8 cellular contexts compared by ENCODE assay signal in genomic region chr4:101347267-101347556, GRCh38. TPM values are rescaled to one million over a fixed set of nuclear protein-coding genes. Genes with fewer than 3 reads are reported as not detected.
A peak's percentile ranks its signal among the peaks of the same experiment; 100 is the strongest.
DNase-seq lines count a peak whose midpoint lies in the region; ATAC-seq and TF ChIP-seq lines count a peak whose summit lies in the region.

TSS of gene PPP3CA (minus strand) at chr4:101347526.

- POLR2A ChIA-PET in AG04450 (lab: Yijun Ruan, JAX), result interaction anchor here (0.6 to 2.0 kb wide), 7 partner anchors 9 to 332 kb away, joined by 3 to 7 read pairs (median 4); no protein-coding TSS in a partner anchor

- no peaks in the 10 kb centered on the region for H3K27me3 Mint-ChIP-seq in central memory CD8-positive, alpha-beta T cell
- H3K27me3 Mint-ChIP-seq in memory B cell, result no peaks in the 10 kb centered on the region

- peak within 1 kb of the TSS; percentile 94 for H3K27ac Mint-ChIP-seq in central memory CD8-positive, alpha-beta T cell (ENCODE audit: low read depth)
- peak within 1 kb of the TSS; percentile 95 for H3K27ac Mint-ChIP-seq in memory B cell

- peak within 1 kb of the TSS; percentile 95 for H3K4me3 Mint-ChIP-seq in central memory CD8-positive, alpha-beta T cell
- H3K4me3 Mint-ChIP-seq in memory B cell, result peak within 1 kb of the TSS; percentile 97

- peak within 1 kb of the TSS; percentile 77 for H3K9ac ChIP-seq in HUES6 (ENCODE audit: low read length)

- ATAC-seq in GM19328 (IDR thresholded peaks at IDR 0.05; ENCODE audit: unreplicated experiment), result peak; percentile 14
- ATAC-seq in central memory CD8-positive, alpha-beta T cell (replicated peaks; ENCODE audit: extremely low read depth, poor library complexity, severe bottlenecking), result no peak
- no peak for ATAC-seq in memory B cell (ENCODE audit: low read depth)
- peak; percentile 20 for ATAC-seq in upper lobe of right lung

- DNase-seq in AG04450 (ENCODE audit: low read depth, low spot score) (no peak), memory B cell (ENCODE audit: low spot score in 2 of 2) (no peak), upper lobe of right lung (no peak), HuH-7.5 (ENCODE audit: low spot score) (no peak)
- DNase-seq in central memory CD8-positive, alpha-beta T cell (ENCODE audit: low spot score in 2 of 2), result no peak
- no peak for DNase-seq in activated CD8-positive, alpha-beta memory T cell treated with anti-CD3 and anti-CD28 coated beads, Interleukin-2, amount 50 U/mL, for 48 hours

- CTCF ChIA-PET in AG04450 (lab: Charles Lee), result interaction anchor here (1.1 kb wide), 1 partner anchor 10 kb away, joined by 3 read pairs; no protein-coding TSS in a partner anchor

- H3K27ac ChIP-seq in AG04450 (ENCODE audit: low read depth, low read length) (peak within 1 kb of the TSS; percentile 96), HUES6 (ENCODE audit: low read depth, low read length) (peak within 1 kb of the TSS; percentile 30; the same call in 1 of the 2 replicates), upper lobe of right lung (peak within 1 kb of the TSS; percentile 92)

- peaks cover 3% of the 10 kb centered on the region; the same call in 1 of the 2 replicates for H3K9me3 ChIP-seq in AG04450 (ENCODE audit: control insufficient read depth, insufficient read depth, low read length)
- no peaks in the 10 kb centered on the region for H3K9me3 ChIP-seq in HUES6 (ENCODE audit: control insufficient read depth, insufficient read depth, low read depth, low read length)
- H3K9me3 ChIP-seq in upper lobe of right lung, result no peaks in the 10 kb centered on the region

- H3K36me3 Mint-ChIP-seq in central memory CD8-positive, alpha-beta T cell (ENCODE audit: insufficient read depth), result peaks cover 16% of the 10 kb centered on the region
- no peaks in the 10 kb centered on the region for H3K36me3 Mint-ChIP-seq in memory B cell

- H3K36me3 ChIP-seq in HUES6 (ENCODE audit: control insufficient read depth, insufficient read depth, low read length) (no peaks in the 10 kb centered on the region), upper lobe of right lung (no peaks in the 10 kb centered on the region)

- H3K4me3 ChIP-seq in AG04450 (ENCODE audit: low read depth, low read length), result peak within 1 kb of the TSS; percentile 94
- peak within 1 kb of the TSS; percentile 82 for H3K4me3 ChIP-seq in HUES6 (ENCODE audit: low read depth, low read length)
- H3K4me3 ChIP-seq in upper lobe of right lung, result peak within 1 kb of the TSS; percentile 73

- intact Hi-C loops in upper lobe of right lung (cut with DNase I), result no loop called here

- H3K9me3 Mint-ChIP-seq in central memory CD8-positive, alpha-beta T cell, result no peaks in the 10 kb centered on the region
- no peaks in the 10 kb centered on the region for H3K9me3 Mint-ChIP-seq in memory B cell

- H3K4me1 ChIP-seq in HUES6 (ENCODE audit: control insufficient read depth, insufficient read depth, low read length), result peaks cover 12% of the 10 kb centered on the region
- peaks cover 17% of the 10 kb centered on the region for H3K4me1 ChIP-seq in upper lobe of right lung

- H3K27me3 ChIP-seq in AG04450 (ENCODE audit: control insufficient read depth, insufficient read depth, low read length), result no peaks in the 10 kb centered on the region
- H3K27me3 ChIP-seq in HUES6 (ENCODE audit: control insufficient read depth, insufficient read depth, low read length), result peaks cover 20% of the 10 kb centered on the region
- no peaks in the 10 kb centered on the region for H3K27me3 ChIP-seq in upper lobe of right lung

- no peak for TF ChIP-seq CTCF in AG04450 (IDR thresholded peaks at IDR 0.05; ENCODE audit: low read depth, low read length)
- TF ChIP-seq CTCF in upper lobe of right lung (IDR thresholded peaks at IDR 0.05), result no peak

- H3K4me1 Mint-ChIP-seq in central memory CD8-positive, alpha-beta T cell, result peaks cover 45% of the 10 kb centered on the region
- H3K4me1 Mint-ChIP-seq in memory B cell, result peaks cover 27% of the 10 kb centered on the region

RNA-seq across cellular contexts. Expression of gene PPP3CA, which starts in this region (rescaled TPM):
- 32.5 and 38.7 TPM in 2 replicates for polyA plus RNA-seq in AG04450 (2011; rRNA removed)
- polyA minus RNA-seq in AG04450 (2011; rRNA and poly(A)+ RNA removed), result 53.4 and 87.6 TPM in 2 replicates
- 48.0 TPM for total RNA-seq in upper lobe of right lung

Comparison
In these comparisons a context has a peak if more than half of its experiments do, and no peak if none do; other contexts are left out.
1. H3K27ac ChIP-seq: peak in every context shown above with its lines; median percentile 96 in AG04450; 92 in upper lobe of right lung; 30 in HUES6.
2. ATAC-seq: peak in GM19328 (single experiment) and upper lobe of right lung (single experiment); none in central memory CD8-positive, alpha-beta T cell (single experiment) and memory B cell (single experiment).
3. Peak in every context shown above with its lines, with median percentiles within 50 percentile points of each other: H3K4me3 ChIP-seq.